Comparison of ENCODE assay signal across 1 cellular context in the genomic region with DNA sequence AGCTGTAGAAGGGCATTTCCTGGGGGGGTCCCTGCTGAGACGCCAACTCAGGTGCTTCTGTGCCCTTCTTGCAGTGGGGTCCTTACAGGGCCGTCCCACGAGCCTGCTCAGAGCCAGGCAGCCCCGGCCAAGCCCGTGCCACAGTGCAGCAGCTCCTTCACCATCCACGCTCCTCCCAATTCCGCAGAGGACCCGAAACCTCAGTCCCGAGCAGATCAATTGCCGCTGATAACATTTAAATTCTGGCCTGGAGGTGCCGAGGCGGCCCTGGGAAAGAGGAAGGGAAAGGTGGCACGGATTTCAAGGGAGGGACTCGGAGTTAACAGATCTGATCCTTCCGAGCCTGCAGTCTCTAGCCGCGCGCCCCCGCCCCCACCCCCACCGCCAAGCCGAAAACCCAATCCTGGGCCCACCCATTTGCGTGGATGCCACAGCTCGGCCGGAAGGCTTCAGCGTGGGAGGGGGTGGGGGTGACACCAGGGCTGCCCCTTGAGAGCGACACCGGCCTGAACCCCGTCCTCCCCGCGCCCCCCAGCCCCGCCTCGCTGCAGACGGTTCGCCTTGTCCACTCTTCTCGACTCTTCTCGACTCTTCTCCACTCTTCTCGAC.
TF ChIP-seq lines count a peak whose summit lies in the region.

No MANE protein-coding gene starts in this region.

TF ChIP-seq in GM12878, 131 proteins besides CTCF, POLR2A, EP300 and RAD21 (continued from another document):
- TF ChIP-seq REST (IDR thresholded peaks at IDR 0.05; ENCODE audit: low read depth, low read length) = no peak
TF ChIP-seq in GM12878: peak in this region for 1.
